Comparison of ENCODE assay signal across 21 cellular contexts in the genomic region with DNA sequence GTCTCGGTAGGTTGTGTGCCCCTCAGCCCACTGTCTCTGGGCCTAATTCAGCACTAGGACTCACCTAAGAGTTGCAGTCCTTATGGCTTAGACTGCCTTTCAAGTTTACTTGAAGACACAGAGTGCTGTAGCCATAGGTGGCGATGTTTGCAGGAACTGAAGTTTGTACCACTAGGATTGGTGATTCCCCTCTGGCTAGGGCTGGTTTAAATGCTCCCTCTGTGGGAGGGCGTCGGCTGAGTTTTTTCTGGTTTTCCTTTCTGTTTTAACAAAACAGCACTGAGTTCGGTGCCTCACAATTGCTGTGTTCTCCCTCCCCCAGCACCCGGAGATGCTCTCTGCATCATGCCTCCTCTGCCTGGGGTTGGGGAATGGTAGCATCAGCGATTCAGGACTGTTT.
"Had no signal": no experiment of that assay in that cellular context is flagged by ENCODE, and none has a peak within 500 bp of the region (broad histone marks: within the 10 kb centered on the region; RNA-seq: fewer than 3 reads in every experiment).

No MANE protein-coding gene starts in this region.

- DNase-seq: activated CD4-positive, alpha-beta T cell treated with anti-CD3 and anti-CD28 coated beads for 48 hours; activated CD8-positive, alpha-beta memory T cell treated with anti-CD3 and anti-CD28 coated beads, Interleukin-2, amount 10 ng/mL, durations not matched to agents 7 days and 5 days; activated CD8-positive, alpha-beta T cell treated with anti-CD3 and anti-CD28 coated beads for 36 hours; activated gamma-delta T cell; activated T-cell treated with anti-CD3 and anti-CD28 coated beads for 4 hours; aorta; effector CD4-positive, alpha-beta T cell; erythroblast; foreskin fibroblast; left ventricle myocardium inferior; naive thymus-derived CD8-positive, alpha-beta T cell; small intestine; stimulated activated CD4-positive, alpha-beta T cell treated with anti-CD3 and anti-CD28 coated beads, Interleukin-2, amount 100 ng/mL, for 24 hours; stimulated activated naive CD8-positive, alpha-beta T cell treated with anti-CD3 and anti-CD28 coated beads, Interleukin-15, amount 100 ng/mL, for 72 hours; tibial artery had no signal

- H3K27ac ChIP-seq: left ventricle myocardium inferior, tibial artery had no signal

- H3K4me3 ChIP-seq: left ventricle myocardium inferior, tibial artery had no signal

- H3K36me3 Mint-ChIP-seq: activated CD8-positive, alpha-beta memory T cell treated with anti-CD3 and anti-CD28 coated beads, Interleukin-2, amount 10 ng/mL, durations not matched to agents 7 days and 5 days; activated naive CD4-positive, alpha-beta T cell treated with anti-CD3 and anti-CD28 coated beads, Interleukin-2, amount 50 U/mL, for 24 hours; stimulated activated effector memory CD8-positive, alpha-beta T cell treated with anti-CD3 and anti-CD28 coated beads, Interleukin-12 subunit alpha, Interleukin-12 subunit beta, amount 100 ng/mL, for 72 hours had no signal

- H3K27ac Mint-ChIP-seq: activated CD8-positive, alpha-beta memory T cell treated with anti-CD3 and anti-CD28 coated beads, Interleukin-2, amount 10 ng/mL, durations not matched to agents 7 days and 5 days; activated CD8-positive, alpha-beta T cell treated with anti-CD3 and anti-CD28 coated beads for 36 hours; activated naive CD4-positive, alpha-beta T cell treated with anti-CD3 and anti-CD28 coated beads, Interleukin-2, amount 50 U/mL, for 24 hours; brain; dendritic cell treated with granulocyte-macrophage colony-stimulating factor and Interleukin-4, amounts not matched to agents 40 ng/mL and 50 ng/mL, for 4 days; mesothelial cell of epicardium; stimulated activated effector memory CD8-positive, alpha-beta T cell treated with anti-CD3 and anti-CD28 coated beads, Interleukin-12 subunit alpha, Interleukin-12 subunit beta, amount 100 ng/mL, for 72 hours; stimulated activated naive CD8-positive, alpha-beta T cell treated with anti-CD3 and anti-CD28 coated beads, Interleukin-15, amount 100 ng/mL, for 72 hours had no signal

- ATAC-seq: activated CD8-positive, alpha-beta memory T cell treated with anti-CD3 and anti-CD28 coated beads, Interleukin-2, amount 10 ng/mL, durations not matched to agents 7 days and 5 days; activated CD8-positive, alpha-beta T cell treated with anti-CD3 and anti-CD28 coated beads for 36 hours; naive thymus-derived CD8-positive, alpha-beta T cell; sciatic nerve; stimulated activated effector memory CD8-positive, alpha-beta T cell treated with anti-CD3 and anti-CD28 coated beads, Interleukin-12 subunit alpha, Interleukin-12 subunit beta, amount 100 ng/mL, for 72 hours; stimulated activated naive CD8-positive, alpha-beta T cell treated with anti-CD3 and anti-CD28 coated beads, Interleukin-15, amount 100 ng/mL, for 72 hours had no signal

- H3K27me3 ChIP-seq: tibial artery had no signal

- H3K4me1 Mint-ChIP-seq: activated CD8-positive, alpha-beta memory T cell treated with anti-CD3 and anti-CD28 coated beads, Interleukin-2, amount 10 ng/mL, durations not matched to agents 7 days and 5 days; activated naive CD4-positive, alpha-beta T cell treated with anti-CD3 and anti-CD28 coated beads, Interleukin-2, amount 50 U/mL, for 24 hours; brain; naive thymus-derived CD8-positive, alpha-beta T cell; stimulated activated effector memory CD8-positive, alpha-beta T cell treated with anti-CD3 and anti-CD28 coated beads, Interleukin-12 subunit alpha, Interleukin-12 subunit beta, amount 100 ng/mL, for 72 hours; stimulated activated naive CD8-positive, alpha-beta T cell treated with anti-CD3 and anti-CD28 coated beads, Interleukin-15, amount 100 ng/mL, for 72 hours had no signal

- H3K4me3 Mint-ChIP-seq: activated CD8-positive, alpha-beta memory T cell treated with anti-CD3 and anti-CD28 coated beads, Interleukin-2, amount 10 ng/mL, durations not matched to agents 7 days and 5 days; activated CD8-positive, alpha-beta T cell treated with anti-CD3 and anti-CD28 coated beads for 36 hours; activated naive CD4-positive, alpha-beta T cell treated with anti-CD3 and anti-CD28 coated beads, Interleukin-2, amount 50 U/mL, for 24 hours; brain; dendritic cell treated with granulocyte-macrophage colony-stimulating factor and Interleukin-4, amounts not matched to agents 40 ng/mL and 50 ng/mL, for 4 days; mesothelial cell of epicardium; naive thymus-derived CD8-positive, alpha-beta T cell; stimulated activated effector memory CD8-positive, alpha-beta T cell treated with anti-CD3 and anti-CD28 coated beads, Interleukin-12 subunit alpha, Interleukin-12 subunit beta, amount 100 ng/mL, for 72 hours; stimulated activated naive CD8-positive, alpha-beta T cell treated with anti-CD3 and anti-CD28 coated beads, Interleukin-15, amount 100 ng/mL, for 72 hours had no signal

- H3K36me3 ChIP-seq: left ventricle myocardium inferior, tibial artery had no signal

- H3K4me1 ChIP-seq: left ventricle myocardium inferior, tibial artery had no signal

- H3K27me3 Mint-ChIP-seq: activated CD8-positive, alpha-beta memory T cell treated with anti-CD3 and anti-CD28 coated beads, Interleukin-2, amount 10 ng/mL, durations not matched to agents 7 days and 5 days; activated CD8-positive, alpha-beta T cell treated with anti-CD3 and anti-CD28 coated beads for 36 hours; activated naive CD4-positive, alpha-beta T cell treated with anti-CD3 and anti-CD28 coated beads, Interleukin-2, amount 50 U/mL, for 24 hours; dendritic cell treated with granulocyte-macrophage colony-stimulating factor and Interleukin-4, amounts not matched to agents 40 ng/mL and 50 ng/mL, for 4 days; naive thymus-derived CD8-positive, alpha-beta T cell; stimulated activated naive CD8-positive, alpha-beta T cell treated with anti-CD3 and anti-CD28 coated beads, Interleukin-15, amount 100 ng/mL, for 72 hours had no signal
